22 cellular contexts compared by ENCODE assay signal in the genomic region with DNA sequence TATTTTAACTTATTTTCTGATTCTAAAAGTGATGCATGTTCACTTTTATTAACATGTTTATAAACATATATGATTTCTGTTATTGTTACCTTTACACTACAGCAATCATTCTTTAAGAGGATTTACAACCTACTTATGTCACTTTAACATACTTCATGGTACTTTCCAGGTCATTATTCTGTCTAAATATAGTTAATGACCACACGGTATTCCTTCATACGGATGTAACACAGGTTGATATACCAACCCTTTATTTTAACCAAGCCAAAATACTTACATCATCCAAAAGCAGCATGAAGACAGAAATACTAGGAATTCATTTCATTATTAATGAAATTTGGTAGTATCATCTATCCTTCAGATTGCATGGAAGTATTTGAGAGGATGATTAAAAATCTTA. TPM values are rescaled to one million over a fixed set of nuclear protein-coding genes. Genes with fewer than 3 reads are reported as not detected.
DNase-seq lines count a peak whose midpoint lies in the region; ATAC-seq and TF ChIP-seq lines count a peak whose summit lies in the region.
"Had no signal": no experiment of that assay in that cellular context is flagged by ENCODE, and none has a peak within 500 bp of the region (broad histone marks: within the 10 kb centered on the region; RNA-seq: fewer than 3 reads in every experiment).

No MANE protein-coding gene starts in this region.

- H3K4me3 ChIP-seq in heart right ventricle (peak overlapping the region in 1 of 10 donors; percentile 49), esophagus muscularis mucosa (no peak overlapping the region), tibial nerve (no peak overlapping the region), lower leg skin (ENCODE audit: low read depth, poor library complexity, severe bottlenecking) (no peak overlapping the region)

- no peak for TF ChIP-seq EP300 in esophagus muscularis mucosa (IDR thresholded peaks at IDR 0.05)
- no peak for TF ChIP-seq EP300 in tibial nerve (IDR thresholded peaks at IDR 0.05)

- H3K27ac ChIP-seq in heart right ventricle (peak overlapping the region in 8 of 10 donors; percentile 67 to 84 (median 77)), esophagus muscularis mucosa (replicated peaks in 1 of 4) (peak overlapping the region; percentile 73 to 83 (median 77)), tibial nerve (peak overlapping the region in 3 of 4 donors; percentile 43 to 86 (median 80))

- TF ChIP-seq CTCF in heart right ventricle (IDR thresholded peaks at IDR 0.05): no peak
- no peak for TF ChIP-seq CTCF in esophagus muscularis mucosa (IDR thresholded peaks at IDR 0.05)
- TF ChIP-seq CTCF in tibial nerve (IDR thresholded peaks at IDR 0.05): no peak
- TF ChIP-seq CTCF in lower leg skin (IDR thresholded peaks at IDR 0.05): no peak

- 14 to 32% methylated on average over 2 of the region's 2 CpGs for WGBS in heart right ventricle, 2 donors
- WGBS in esophagus muscularis mucosa: 35% methylated on average over 2 of the region's 2 CpGs
- WGBS in tibial nerve, 2 donors: 37 to 47% methylated on average over 2 of the region's 2 CpGs
- 40 to 52% methylated on average over 2 of the region's 2 CpGs for WGBS in lower leg skin, 2 donors

- H3K4me1 ChIP-seq in heart right ventricle (peaks cover 0 to 27% (median 16%) of the 10 kb centered on the region in 9 donors), esophagus muscularis mucosa (peaks cover 3 to 25% (median 13%) of the 10 kb centered on the region in 4 donors), tibial nerve (peaks cover 0 to 23% (median 0%) of the 10 kb centered on the region in 4 donors)

- TF ChIP-seq POLR2A in esophagus muscularis mucosa (IDR thresholded peaks at IDR 0.05; ENCODE audit: low read depth): no peak
- TF ChIP-seq POLR2A in tibial nerve (IDR thresholded peaks at IDR 0.05): no peak
- TF ChIP-seq POLR2A in lower leg skin (IDR thresholded peaks at IDR 0.05): no peak

- peak in 5 of 8 donors; percentile 31 to 72 (median 67) for ATAC-seq in heart right ventricle

- no peak for DNase-seq in heart right ventricle
- DNase-seq in cardiac septum (ENCODE audit: low spot score): no peak
- DNase-seq in esophagus muscularis mucosa (ENCODE audit: extremely low spot score): no peak
- peak; percentile 13 for DNase-seq in midbrain (lab: John Stamatoyannopoulos, UW)
- no peak for DNase-seq in tibial nerve (ENCODE audit: low spot score in 2 of 2)
- no peak for DNase-seq in RKO (ENCODE audit: low spot score)
- no peak for DNase-seq in stimulated activated naive CD4-positive, alpha-beta T cell (lab: John Stamatoyannopoulos, UW)
- DNase-seq in lower leg skin (ENCODE audit: low spot score in 2 of 2): no peak
- DNase-seq: activated CD4-positive, alpha-beta T cell treated with anti-CD3 and anti-CD28 coated beads, Interleukin-2, amount 10 ng/mL, durations not matched to agents 7 days and 5 days; activated naive CD8-positive, alpha-beta T cell treated with anti-CD3 and anti-CD28 coated beads for 36 hours; GDM1; H7; immature natural killer cell; naive thymus-derived CD8-positive, alpha-beta T cell; NCI-H1930; NCI-H226; NCI-H82; OCI-M1; stimulated activated CD4-positive, alpha-beta T cell treated with anti-CD3 and anti-CD28 coated beads, Interleukin-4, amount 100 ng/mL, for 1 hour; stimulated activated naive CD8-positive, alpha-beta T cell treated with anti-CD3 and anti-CD28 coated beads, Interleukin-15, amount 100 ng/mL, for 72 hours; T-cell had no signal

- H3K9me3 ChIP-seq in heart right ventricle: no peaks in the 10 kb centered on the region
- H3K9me3 ChIP-seq in esophagus muscularis mucosa: no peaks in the 10 kb centered on the region
- H3K9me3 ChIP-seq in tibial nerve: no peaks in the 10 kb centered on the region
- H3K9me3 ChIP-seq: BLaER1 treated with 17β-estradiol and CSF1 and Interleukin-3, amounts not matched to agents 10 nM and 100 nM had no signal

- peaks cover 0 to 35% (median 6%) of the 10 kb centered on the region in 9 donors for H3K36me3 ChIP-seq in heart right ventricle
- peaks cover 0 to 15% (median 3%) of the 10 kb centered on the region in 4 donors for H3K36me3 ChIP-seq in esophagus muscularis mucosa
- H3K36me3 ChIP-seq in tibial nerve: peaks cover 0 to 13% (median 0%) of the 10 kb centered on the region in 3 donors

- intact Hi-C loops in heart right ventricle (cut with DNase I): no loop called here
- intact Hi-C loops in cardiac septum (cut with DNase I): no loop called here
- intact Hi-C loops in esophagus muscularis mucosa (cut with DNase I): no loop called here
- intact Hi-C loops in lower leg skin (cut with DNase I; ENCODE audit: low total_unique reads): no loop called here

- H3K27me3 ChIP-seq in heart right ventricle (no peaks in the 10 kb centered on the region), esophagus muscularis mucosa (no peaks in the 10 kb centered on the region), tibial nerve (no peaks in the 10 kb centered on the region)
- H3K27me3 ChIP-seq: BLaER1 treated with 17β-estradiol and CSF1 and Interleukin-3, amounts not matched to agents 10 nM and 100 nM had no signal

RNA-seq across cellular contexts. Expression of a gene that starts 18.6 kb away (rescaled TPM):
- total RNA-seq in heart right ventricle (10 to 100 TPM; 12.3 to 22.3 (median 17.1) TPM), cardiac septum (13.4 TPM), esophagus muscularis mucosa (10 to 100 TPM; 30.6 to 40.0 (median 38.0) TPM), tibial nerve (10 to 100 TPM; 30.4 to 37.9 (median 33.5) TPM), lower leg skin (10 to 100 TPM; 33.9 to 38.4 (median 37.6) TPM)
- polyA plus RNA-seq in heart right ventricle: 10 to 100 TPM; 14.7 to 17.7 TPM
